ENCODE assay signal across 8 cellular contexts in genomic region chr6:4936681-4937041, GRCh38.
DNase-seq lines count a peak whose midpoint lies in the region; ATAC-seq and TF ChIP-seq lines count a peak whose summit lies in the region.

No MANE protein-coding gene starts in this region.

- no peaks in the 10 kb centered on the region for H3K27me3 Mint-ChIP-seq in CD4-positive, CD25-positive, alpha-beta regulatory T cell
- no peaks in the 10 kb centered on the region for H3K27me3 Mint-ChIP-seq in neural progenitor cell (ENCODE audit: insufficient read depth, low read depth)
- no peaks in the 10 kb centered on the region for H3K27me3 Mint-ChIP-seq in effector memory CD8-positive, alpha-beta T cell

- no peak overlapping the region for H3K27ac Mint-ChIP-seq in CD4-positive, CD25-positive, alpha-beta regulatory T cell
- no peak overlapping the region for H3K27ac Mint-ChIP-seq in neural progenitor cell
- no peak overlapping the region for H3K27ac Mint-ChIP-seq in effector memory CD8-positive, alpha-beta T cell

- H3F3A ChIP-seq in PC-3 (ENCODE audit: low read length, unreplicated experiment): no peaks in the 10 kb centered on the region
- H3F3A ChIP-seq in neural progenitor cell (ENCODE audit: low read depth): no peaks in the 10 kb centered on the region

- intact Hi-C loops in PC-3 (cut with micrococcal nuclease): loop anchor here (1.0 to 5.0 kb wide), 4 partner anchors 79 to 623 kb away; no protein-coding TSS in a partner anchor

- H3K79me2 ChIP-seq in PC-3 (ENCODE audit: low read length): peaks cover 27% of the 10 kb centered on the region
- H3K79me2 ChIP-seq in neural progenitor cell (ENCODE audit: low read depth): peaks cover 23% of the 10 kb centered on the region

- H3K4me2 ChIP-seq in PC-3 (ENCODE audit: low read length): no peak overlapping the region
- H3K4me2 ChIP-seq in neural progenitor cell: no peak overlapping the region

- no peak overlapping the region for H3K4me3 ChIP-seq in CD4-positive, CD25-positive, alpha-beta regulatory T cell (ENCODE audit: low read depth, low read length)
- H3K4me3 ChIP-seq in PC-3 (ENCODE audit: low read length) (no peak overlapping the region), epithelial cell of proximal tubule (ENCODE audit: low read depth, low read length) (no peak overlapping the region), neural progenitor cell (no peak overlapping the region)

- H3K27ac ChIP-seq in CD4-positive, CD25-positive, alpha-beta regulatory T cell (ENCODE audit: insufficient read depth, low read length, poor library complexity, severe bottlenecking): no peak overlapping the region
- no peak overlapping the region for H3K27ac ChIP-seq in PC-3 (ENCODE audit: low read length)
- H3K27ac ChIP-seq in neural progenitor cell: no peak overlapping the region

- H3K9me3 Mint-ChIP-seq in CD4-positive, CD25-positive, alpha-beta regulatory T cell: no peaks in the 10 kb centered on the region
- no peaks in the 10 kb centered on the region for H3K9me3 Mint-ChIP-seq in neural progenitor cell
- H3K9me3 Mint-ChIP-seq in effector memory CD8-positive, alpha-beta T cell: no peaks in the 10 kb centered on the region

- POLR2A ChIA-PET in PC-3 (lab: Charles Lee; ENCODE audit: unreplicated experiment): no interaction called here

- H3K9ac ChIP-seq in PC-3 (ENCODE audit: low read length): no peak overlapping the region
- no peak overlapping the region for H3K9ac ChIP-seq in neural progenitor cell

- peaks cover 21% of the 10 kb centered on the region for H3K36me3 Mint-ChIP-seq in CD4-positive, CD25-positive, alpha-beta regulatory T cell
- peaks cover 13% of the 10 kb centered on the region for H3K36me3 Mint-ChIP-seq in neural progenitor cell
- peaks cover 14% of the 10 kb centered on the region for H3K36me3 Mint-ChIP-seq in effector memory CD8-positive, alpha-beta T cell (ENCODE audit: insufficient read depth)

- peaks cover 16 to 36% (median 30%) of the 10 kb centered on the region in 4 donors for H3K4me1 Mint-ChIP-seq in CD4-positive, CD25-positive, alpha-beta regulatory T cell
- peaks cover 16% of the 10 kb centered on the region for H3K4me1 Mint-ChIP-seq in neural progenitor cell
- peaks cover 28 to 39% of the 10 kb centered on the region in 2 donors for H3K4me1 Mint-ChIP-seq in effector memory CD8-positive, alpha-beta T cell (ENCODE audit: low read depth in 2 of 2)

- no TSS peak for BruUV-seq in PC-3 (replicated peaks; lab: Mats Ljungman, UMichigan)

- H3K36me3 ChIP-seq in CD4-positive, CD25-positive, alpha-beta regulatory T cell (ENCODE audit: control insufficient read depth, insufficient read depth, low read length): peaks cover 8% of the 10 kb centered on the region
- H3K36me3 ChIP-seq in PC-3 (ENCODE audit: low read depth, low read length) (no peaks in the 10 kb centered on the region), neural progenitor cell (peaks cover 4% of the 10 kb centered on the region)

- no peak overlapping the region for H3K4me3 Mint-ChIP-seq in CD4-positive, CD25-positive, alpha-beta regulatory T cell
- H3K4me3 Mint-ChIP-seq in neural progenitor cell: no peak overlapping the region
- no peak overlapping the region for H3K4me3 Mint-ChIP-seq in effector memory CD8-positive, alpha-beta T cell

- H4K20me1 ChIP-seq in PC-3 (ENCODE audit: low read length) (0 out of 2 replicates have a peak, but pooled peaks cover 1% of the 10 kb centered on the region), neural progenitor cell (ENCODE audit: low read depth) (peaks cover 34% of the 10 kb centered on the region)

- no peak for ATAC-seq in CD4-positive, CD25-positive, alpha-beta regulatory T cell (ENCODE audit: low read depth in 2 of 2)
- no peak for ATAC-seq in PC-3
- no peak for ATAC-seq in effector memory CD8-positive, alpha-beta T cell (replicated peaks)
- ATAC-seq in GM19455 (IDR thresholded peaks at IDR 0.05; ENCODE audit: unreplicated experiment): no peak

- H3K27me3 ChIP-seq in CD4-positive, CD25-positive, alpha-beta regulatory T cell (ENCODE audit: control insufficient read depth, insufficient read depth, low read length): no peaks in the 10 kb centered on the region
- no peaks in the 10 kb centered on the region for H3K27me3 ChIP-seq in PC-3 (ENCODE audit: low read length)
- no peaks in the 10 kb centered on the region for H3K27me3 ChIP-seq in neural progenitor cell

- peak in 2 of 3 donors; percentile 13 to 54 for DNase-seq in CD4-positive, CD25-positive, alpha-beta regulatory T cell
- DNase-seq in HCEC 1CT (peak; percentile 50), PC-3 (peak; percentile 58), epithelial cell of proximal tubule (ENCODE audit: low read depth) (no peak), neural progenitor cell (ENCODE audit: low spot score) (peak; percentile 49), GOT3 (lab: John Stamatoyannopoulos, UW) (no peak)
- no peak for DNase-seq in effector memory CD8-positive, alpha-beta T cell

- CTCF ChIA-PET in PC-3 (lab: Charles Lee): no interaction called here

- H2AFZ ChIP-seq in PC-3 (ENCODE audit: low read length) (no peak overlapping the region), neural progenitor cell (replicated peaks) (no peak overlapping the region)

- H3K4me1 ChIP-seq in CD4-positive, CD25-positive, alpha-beta regulatory T cell (ENCODE audit: control insufficient read depth, insufficient read depth, low read length, poor library complexity, severe bottlenecking): peaks cover 5% of the 10 kb centered on the region
- H3K4me1 ChIP-seq in PC-3 (ENCODE audit: insufficient read depth, low read length) (peaks cover 22% of the 10 kb centered on the region), neural progenitor cell (peaks cover 8% of the 10 kb centered on the region)

- no peaks in the 10 kb centered on the region for H3K9me2 ChIP-seq in PC-3 (replicated peaks; ENCODE audit: low read length)

- no peaks in the 10 kb centered on the region for H3K9me3 ChIP-seq in CD4-positive, CD25-positive, alpha-beta regulatory T cell (ENCODE audit: control insufficient read depth in 2 of 2, low read length in 2 of 2)
- no peaks in the 10 kb centered on the region for H3K9me3 ChIP-seq in PC-3 (ENCODE audit: low read length)
- H3K9me3 ChIP-seq in neural progenitor cell (ENCODE audit: low read depth): no peaks in the 10 kb centered on the region

- TF ChIP-seq CTCF in PC-3 (conservative IDR thresholded peaks at IDR 0.05; ENCODE audit: low read depth, low read length) (peak; percentile 81), epithelial cell of proximal tubule (conservative IDR thresholded peaks at IDR 0.05; ENCODE audit: low read depth, low read length) (peak; percentile 75), neural progenitor cell (IDR thresholded peaks at IDR 0.05) (peak; percentile 69)

Comparison
In these comparisons a context has a peak if more than half of its experiments do, and no peak if none do; other contexts are left out.
1. DNase-seq: peak in CD4-positive, CD25-positive, alpha-beta regulatory T cell (2 of 3), HCEC 1CT (single experiment), PC-3 (single experiment) and neural progenitor cell (single experiment); none in epithelial cell of proximal tubule (single experiment), effector memory CD8-positive, alpha-beta T cell (0 of 3) and GOT3 (single experiment).
2. Peak in every context shown above with its lines, with median percentiles within 50 percentile points of each other: CTCF ChIP-seq.